1 cellular context compared by ENCODE assay signal in the genomic region with DNA sequence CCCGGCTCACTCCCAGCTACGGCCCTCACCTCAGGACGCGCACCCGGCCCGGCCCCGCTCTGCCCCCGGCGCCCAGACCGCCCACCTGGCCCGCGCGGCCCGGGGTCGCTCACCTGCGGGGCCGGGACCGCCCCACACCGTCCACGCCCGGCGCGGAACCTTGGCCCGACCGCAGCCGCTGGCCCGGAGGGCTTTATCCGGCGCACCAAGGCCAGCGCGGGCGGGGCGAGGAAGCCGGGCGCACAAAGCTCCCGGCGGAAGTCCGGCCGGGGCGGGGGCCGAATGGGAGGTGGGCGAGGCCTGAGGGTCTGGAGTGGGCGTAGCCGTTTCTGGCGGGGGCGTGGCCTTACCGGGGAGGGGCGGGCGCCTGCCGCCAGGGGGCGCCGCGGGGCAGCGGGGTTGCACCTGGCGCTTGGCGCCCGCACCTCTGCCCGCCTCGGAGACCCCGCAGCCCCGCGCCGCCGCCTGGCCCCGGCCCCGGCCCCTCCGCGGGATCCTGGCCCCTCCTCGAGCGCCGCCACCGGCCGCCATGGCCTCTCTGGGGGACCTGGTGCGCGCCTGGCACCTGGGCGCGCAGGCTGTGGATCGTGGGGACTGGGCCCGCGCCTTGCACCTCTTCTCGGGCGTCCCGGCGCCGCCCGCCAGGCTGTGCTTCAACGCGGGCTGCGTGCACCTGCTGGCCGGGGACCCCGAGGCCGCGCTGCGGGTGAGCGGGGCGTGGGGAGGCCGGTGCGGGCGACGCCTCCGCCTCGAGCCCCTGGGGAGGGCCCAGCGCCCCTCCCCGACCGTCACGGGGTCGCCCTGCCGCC.
TF ChIP-seq lines count a peak whose summit lies in the region.

A gene with protein sequence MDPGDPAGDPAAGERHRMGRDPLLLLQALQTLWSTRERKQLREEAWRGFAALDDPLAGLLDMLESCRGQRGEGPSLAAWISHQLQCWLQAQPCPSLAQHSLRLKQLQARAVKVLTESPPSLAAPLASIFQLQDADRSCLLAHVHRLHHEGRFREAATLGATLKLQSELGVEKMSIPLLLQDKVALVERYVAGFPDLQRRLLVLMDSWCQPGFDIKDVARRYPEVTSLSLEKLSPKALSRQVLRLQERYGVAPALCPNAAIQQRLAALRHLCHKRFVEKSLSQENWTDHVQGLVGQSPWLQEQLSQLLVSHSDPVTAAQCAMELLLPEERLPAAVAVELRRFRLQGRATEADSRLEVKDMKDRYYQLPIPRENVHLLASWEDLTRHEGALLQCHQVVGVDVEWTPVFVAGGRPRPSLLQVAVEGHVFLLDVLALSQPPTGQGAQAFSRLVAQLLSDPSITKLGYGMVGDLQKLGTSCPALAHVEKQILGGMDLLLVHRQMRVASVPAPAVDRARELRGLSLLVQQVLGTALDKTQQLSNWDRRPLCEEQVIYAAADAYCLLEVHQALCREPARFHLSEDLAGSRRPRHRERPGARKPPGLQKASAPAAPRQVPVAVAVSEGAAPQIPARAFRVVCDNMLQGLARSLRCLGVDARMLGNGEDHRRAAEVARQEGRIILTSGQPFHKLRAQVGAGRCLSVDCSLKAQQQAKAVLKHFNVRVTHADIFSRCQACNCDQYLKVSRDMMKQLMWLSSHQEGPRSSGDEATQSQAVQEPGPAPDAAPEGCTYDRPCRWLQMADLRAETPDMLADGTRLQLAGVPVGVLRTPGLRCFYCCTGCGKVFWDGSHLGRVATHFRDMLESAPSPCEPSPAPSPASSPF (minus strand): TSS at position 162 of the 809 bp plus-strand sequence. CDS start 27,805 bp downstream, outside the sequence.
A gene with protein sequence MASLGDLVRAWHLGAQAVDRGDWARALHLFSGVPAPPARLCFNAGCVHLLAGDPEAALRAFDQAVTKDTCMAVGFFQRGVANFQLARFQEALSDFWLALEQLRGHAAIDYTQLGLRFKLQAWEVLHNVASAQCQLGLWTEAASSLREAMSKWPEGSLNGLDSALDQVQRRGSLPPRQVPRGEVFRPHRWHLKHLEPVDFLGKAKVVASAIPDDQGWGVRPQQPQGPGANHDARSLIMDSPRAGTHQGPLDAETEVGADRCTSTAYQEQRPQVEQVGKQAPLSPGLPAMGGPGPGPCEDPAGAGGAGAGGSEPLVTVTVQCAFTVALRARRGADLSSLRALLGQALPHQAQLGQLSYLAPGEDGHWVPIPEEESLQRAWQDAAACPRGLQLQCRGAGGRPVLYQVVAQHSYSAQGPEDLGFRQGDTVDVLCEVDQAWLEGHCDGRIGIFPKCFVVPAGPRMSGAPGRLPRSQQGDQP (plus strand): TSS at position 393 of the 809 bp plus-strand sequence. CDS start 137 bp downstream, at position 530.

TF ChIP-seq in HepG2, 621 proteins besides CTCF, POLR2A, EP300 and RAD21 (continued from another document and continues in another):
- TF ChIP-seq, protein P1, sequence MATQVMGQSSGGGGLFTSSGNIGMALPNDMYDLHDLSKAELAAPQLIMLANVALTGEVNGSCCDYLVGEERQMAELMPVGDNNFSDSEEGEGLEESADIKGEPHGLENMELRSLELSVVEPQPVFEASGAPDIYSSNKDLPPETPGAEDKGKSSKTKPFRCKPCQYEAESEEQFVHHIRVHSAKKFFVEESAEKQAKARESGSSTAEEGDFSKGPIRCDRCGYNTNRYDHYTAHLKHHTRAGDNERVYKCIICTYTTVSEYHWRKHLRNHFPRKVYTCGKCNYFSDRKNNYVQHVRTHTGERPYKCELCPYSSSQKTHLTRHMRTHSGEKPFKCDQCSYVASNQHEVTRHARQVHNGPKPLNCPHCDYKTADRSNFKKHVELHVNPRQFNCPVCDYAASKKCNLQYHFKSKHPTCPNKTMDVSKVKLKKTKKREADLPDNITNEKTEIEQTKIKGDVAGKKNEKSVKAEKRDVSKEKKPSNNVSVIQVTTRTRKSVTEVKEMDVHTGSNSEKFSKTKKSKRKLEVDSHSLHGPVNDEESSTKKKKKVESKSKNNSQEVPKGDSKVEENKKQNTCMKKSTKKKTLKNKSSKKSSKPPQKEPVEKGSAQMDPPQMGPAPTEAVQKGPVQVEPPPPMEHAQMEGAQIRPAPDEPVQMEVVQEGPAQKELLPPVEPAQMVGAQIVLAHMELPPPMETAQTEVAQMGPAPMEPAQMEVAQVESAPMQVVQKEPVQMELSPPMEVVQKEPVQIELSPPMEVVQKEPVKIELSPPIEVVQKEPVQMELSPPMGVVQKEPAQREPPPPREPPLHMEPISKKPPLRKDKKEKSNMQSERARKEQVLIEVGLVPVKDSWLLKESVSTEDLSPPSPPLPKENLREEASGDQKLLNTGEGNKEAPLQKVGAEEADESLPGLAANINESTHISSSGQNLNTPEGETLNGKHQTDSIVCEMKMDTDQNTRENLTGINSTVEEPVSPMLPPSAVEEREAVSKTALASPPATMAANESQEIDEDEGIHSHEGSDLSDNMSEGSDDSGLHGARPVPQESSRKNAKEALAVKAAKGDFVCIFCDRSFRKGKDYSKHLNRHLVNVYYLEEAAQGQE (IDR thresholded peaks at IDR 0.05; ENCODE audit: borderline replicate concordance in 1 of 2, low read depth in 1 of 2, low read length in 2 of 2) = peak in 1 of 2 experiments; percentile 35; a peak in 1 of 4 replicates
- TF ChIP-seq, protein P2, sequence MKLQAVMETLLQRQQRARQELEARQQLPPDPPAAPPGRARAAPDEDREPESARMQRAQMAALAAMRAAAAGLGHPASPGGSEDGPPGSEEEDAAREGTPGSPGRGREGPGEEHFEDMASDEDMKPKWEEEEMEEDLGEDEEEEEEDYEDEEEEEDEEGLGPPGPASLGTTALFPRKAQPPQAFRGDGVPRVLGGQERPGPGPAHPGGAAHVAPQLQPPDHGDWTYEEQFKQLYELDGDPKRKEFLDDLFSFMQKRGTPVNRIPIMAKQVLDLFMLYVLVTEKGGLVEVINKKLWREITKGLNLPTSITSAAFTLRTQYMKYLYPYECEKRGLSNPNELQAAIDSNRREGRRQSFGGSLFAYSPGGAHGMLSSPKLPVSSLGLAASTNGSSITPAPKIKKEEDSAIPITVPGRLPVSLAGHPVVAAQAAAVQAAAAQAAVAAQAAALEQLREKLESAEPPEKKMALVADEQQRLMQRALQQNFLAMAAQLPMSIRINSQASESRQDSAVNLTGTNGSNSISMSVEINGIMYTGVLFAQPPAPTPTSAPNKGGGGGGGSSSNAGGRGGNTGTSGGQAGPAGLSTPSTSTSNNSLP (IDR thresholded peaks at IDR 0.05; ENCODE audit: low read depth, low read length) = peak; percentile 71
- TF ChIP-seq NFIB (CRISPR knock-in tag; IDR thresholded peaks at IDR 0.05; ENCODE audit: borderline replicate concordance) (no peak), ZNF543 (CRISPR knock-in tag; IDR thresholded peaks at IDR 0.05) (no peak), PHF21A (CRISPR knock-in tag; IDR thresholded peaks at IDR 0.05) (peak; percentile 65), ZNF607 (CRISPR knock-in tag; IDR thresholded peaks at IDR 0.05; ENCODE audit: borderline replicate concordance) (0 out of 2 replicates have a peak, but pooled peaks have one; percentile 62), MAF1 (CRISPR knock-in tag; IDR thresholded peaks at IDR 0.05; ENCODE audit: borderline replicate concordance) (no peak), ZSCAN20 (CRISPR knock-in tag; IDR thresholded peaks at IDR 0.05; ENCODE audit: borderline replicate concordance) (no peak; the same call in 1 of the 2 replicates), MTA3 (CRISPR knock-in tag; IDR thresholded peaks at IDR 0.05) (no peak), NFKB2 (CRISPR knock-in tag; IDR thresholded peaks at IDR 0.05; ENCODE audit: borderline replicate concordance) (no peak), SNAPC2 (CRISPR knock-in tag; IDR thresholded peaks at IDR 0.05) (peak; percentile 39; the same call in 1 of the 2 replicates), ZEB1 (IDR thresholded peaks at IDR 0.05; ENCODE audit: insufficient replicate concordance, low read depth) (peak; percentile 92), HMG20B (CRISPR knock-in tag; conservative IDR thresholded peaks at IDR 0.05) (no peak), PTBP1 (IDR thresholded peaks at IDR 0.05; ENCODE audit: low read depth, low read length, poor library complexity, severe bottlenecking) (no peak), KDM5A (IDR thresholded peaks at IDR 0.05; ENCODE audit: borderline replicate concordance, low read length) (peak; percentile 90; the same call in 1 of the 2 replicates), SETDB1 (CRISPR knock-in tag; IDR thresholded peaks at IDR 0.05; ENCODE audit: borderline replicate concordance) (no peak), THYN1 (CRISPR knock-in tag; IDR thresholded peaks at IDR 0.05; ENCODE audit: borderline replicate concordance, low read depth) (no peak), RARG (CRISPR knock-in tag; IDR thresholded peaks at IDR 0.05; ENCODE audit: low read depth) (no peak), ZNF335 (CRISPR knock-in tag; IDR thresholded peaks at IDR 0.05) (no peak; the same call in 1 of the 2 replicates), ZNF205 (CRISPR knock-in tag; IDR thresholded peaks at IDR 0.05) (peak; percentile 55; the same call in 1 of the 2 replicates), CAMTA2 (CRISPR knock-in tag; IDR thresholded peaks at IDR 0.05; ENCODE audit: borderline replicate concordance) (no peak), KDM2A (CRISPR knock-in tag; IDR thresholded peaks at IDR 0.05; ENCODE audit: borderline replicate concordance, low read depth) (peak; percentile 92), TMF1 (CRISPR knock-in tag; IDR thresholded peaks at IDR 0.05; ENCODE audit: low read depth) (peak; percentile 91)
- TF ChIP-seq, protein P3, sequence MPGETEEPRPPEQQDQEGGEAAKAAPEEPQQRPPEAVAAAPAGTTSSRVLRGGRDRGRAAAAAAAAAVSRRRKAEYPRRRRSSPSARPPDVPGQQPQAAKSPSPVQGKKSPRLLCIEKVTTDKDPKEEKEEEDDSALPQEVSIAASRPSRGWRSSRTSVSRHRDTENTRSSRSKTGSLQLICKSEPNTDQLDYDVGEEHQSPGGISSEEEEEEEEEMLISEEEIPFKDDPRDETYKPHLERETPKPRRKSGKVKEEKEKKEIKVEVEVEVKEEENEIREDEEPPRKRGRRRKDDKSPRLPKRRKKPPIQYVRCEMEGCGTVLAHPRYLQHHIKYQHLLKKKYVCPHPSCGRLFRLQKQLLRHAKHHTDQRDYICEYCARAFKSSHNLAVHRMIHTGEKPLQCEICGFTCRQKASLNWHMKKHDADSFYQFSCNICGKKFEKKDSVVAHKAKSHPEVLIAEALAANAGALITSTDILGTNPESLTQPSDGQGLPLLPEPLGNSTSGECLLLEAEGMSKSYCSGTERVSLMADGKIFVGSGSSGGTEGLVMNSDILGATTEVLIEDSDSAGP (CRISPR knock-in tag; IDR thresholded peaks at IDR 0.05; ENCODE audit: borderline replicate concordance) = peak; percentile 64
- TF ChIP-seq, protein P4, sequence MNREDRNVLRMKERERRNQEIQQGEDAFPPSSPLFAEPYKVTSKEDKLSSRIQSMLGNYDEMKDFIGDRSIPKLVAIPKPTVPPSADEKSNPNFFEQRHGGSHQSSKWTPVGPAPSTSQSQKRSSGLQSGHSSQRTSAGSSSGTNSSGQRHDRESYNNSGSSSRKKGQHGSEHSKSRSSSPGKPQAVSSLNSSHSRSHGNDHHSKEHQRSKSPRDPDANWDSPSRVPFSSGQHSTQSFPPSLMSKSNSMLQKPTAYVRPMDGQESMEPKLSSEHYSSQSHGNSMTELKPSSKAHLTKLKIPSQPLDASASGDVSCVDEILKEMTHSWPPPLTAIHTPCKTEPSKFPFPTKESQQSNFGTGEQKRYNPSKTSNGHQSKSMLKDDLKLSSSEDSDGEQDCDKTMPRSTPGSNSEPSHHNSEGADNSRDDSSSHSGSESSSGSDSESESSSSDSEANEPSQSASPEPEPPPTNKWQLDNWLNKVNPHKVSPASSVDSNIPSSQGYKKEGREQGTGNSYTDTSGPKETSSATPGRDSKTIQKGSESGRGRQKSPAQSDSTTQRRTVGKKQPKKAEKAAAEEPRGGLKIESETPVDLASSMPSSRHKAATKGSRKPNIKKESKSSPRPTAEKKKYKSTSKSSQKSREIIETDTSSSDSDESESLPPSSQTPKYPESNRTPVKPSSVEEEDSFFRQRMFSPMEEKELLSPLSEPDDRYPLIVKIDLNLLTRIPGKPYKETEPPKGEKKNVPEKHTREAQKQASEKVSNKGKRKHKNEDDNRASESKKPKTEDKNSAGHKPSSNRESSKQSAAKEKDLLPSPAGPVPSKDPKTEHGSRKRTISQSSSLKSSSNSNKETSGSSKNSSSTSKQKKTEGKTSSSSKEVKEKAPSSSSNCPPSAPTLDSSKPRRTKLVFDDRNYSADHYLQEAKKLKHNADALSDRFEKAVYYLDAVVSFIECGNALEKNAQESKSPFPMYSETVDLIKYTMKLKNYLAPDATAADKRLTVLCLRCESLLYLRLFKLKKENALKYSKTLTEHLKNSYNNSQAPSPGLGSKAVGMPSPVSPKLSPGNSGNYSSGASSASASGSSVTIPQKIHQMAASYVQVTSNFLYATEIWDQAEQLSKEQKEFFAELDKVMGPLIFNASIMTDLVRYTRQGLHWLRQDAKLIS (CRISPR knock-in tag; IDR thresholded peaks at IDR 0.05) = no peak
- TF ChIP-seq, protein P5, sequence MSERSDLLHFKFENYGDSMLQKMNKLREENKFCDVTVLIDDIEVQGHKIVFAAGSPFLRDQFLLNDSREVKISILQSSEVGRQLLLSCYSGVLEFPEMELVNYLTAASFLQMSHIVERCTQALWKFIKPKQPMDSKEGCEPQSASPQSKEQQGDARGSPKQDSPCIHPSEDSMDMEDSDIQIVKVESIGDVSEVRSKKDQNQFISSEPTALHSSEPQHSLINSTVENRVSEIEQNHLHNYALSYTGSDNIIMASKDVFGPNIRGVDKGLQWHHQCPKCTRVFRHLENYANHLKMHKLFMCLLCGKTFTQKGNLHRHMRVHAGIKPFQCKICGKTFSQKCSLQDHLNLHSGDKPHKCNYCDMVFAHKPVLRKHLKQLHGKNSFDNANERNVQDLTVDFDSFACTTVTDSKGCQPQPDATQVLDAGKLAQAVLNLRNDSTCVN (CRISPR knock-in tag; IDR thresholded peaks at IDR 0.05; ENCODE audit: borderline replicate concordance) = no peak
- TF ChIP-seq, protein P6, sequence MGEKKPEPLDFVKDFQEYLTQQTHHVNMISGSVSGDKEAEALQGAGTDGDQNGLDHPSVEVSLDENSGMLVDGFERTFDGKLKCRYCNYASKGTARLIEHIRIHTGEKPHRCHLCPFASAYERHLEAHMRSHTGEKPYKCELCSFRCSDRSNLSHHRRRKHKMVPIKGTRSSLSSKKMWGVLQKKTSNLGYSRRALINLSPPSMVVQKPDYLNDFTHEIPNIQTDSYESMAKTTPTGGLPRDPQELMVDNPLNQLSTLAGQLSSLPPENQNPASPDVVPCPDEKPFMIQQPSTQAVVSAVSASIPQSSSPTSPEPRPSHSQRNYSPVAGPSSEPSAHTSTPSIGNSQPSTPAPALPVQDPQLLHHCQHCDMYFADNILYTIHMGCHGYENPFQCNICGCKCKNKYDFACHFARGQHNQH (CRISPR knock-in tag; IDR thresholded peaks at IDR 0.05) = peak; percentile 46; the same call in 1 of the 2 replicates
- TF ChIP-seq, protein P7, sequence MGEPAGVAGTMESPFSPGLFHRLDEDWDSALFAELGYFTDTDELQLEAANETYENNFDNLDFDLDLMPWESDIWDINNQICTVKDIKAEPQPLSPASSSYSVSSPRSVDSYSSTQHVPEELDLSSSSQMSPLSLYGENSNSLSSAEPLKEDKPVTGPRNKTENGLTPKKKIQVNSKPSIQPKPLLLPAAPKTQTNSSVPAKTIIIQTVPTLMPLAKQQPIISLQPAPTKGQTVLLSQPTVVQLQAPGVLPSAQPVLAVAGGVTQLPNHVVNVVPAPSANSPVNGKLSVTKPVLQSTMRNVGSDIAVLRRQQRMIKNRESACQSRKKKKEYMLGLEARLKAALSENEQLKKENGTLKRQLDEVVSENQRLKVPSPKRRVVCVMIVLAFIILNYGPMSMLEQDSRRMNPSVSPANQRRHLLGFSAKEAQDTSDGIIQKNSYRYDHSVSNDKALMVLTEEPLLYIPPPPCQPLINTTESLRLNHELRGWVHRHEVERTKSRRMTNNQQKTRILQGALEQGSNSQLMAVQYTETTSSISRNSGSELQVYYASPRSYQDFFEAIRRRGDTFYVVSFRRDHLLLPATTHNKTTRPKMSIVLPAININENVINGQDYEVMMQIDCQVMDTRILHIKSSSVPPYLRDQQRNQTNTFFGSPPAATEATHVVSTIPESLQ (CRISPR knock-in tag; conservative IDR thresholded peaks at IDR 0.05) = no peak
